In genomic region chr6:9632026-9632425, GRCh38 we compare ENCODE assay signal across 21 cellular contexts.
"Had no signal": no experiment of that assay in that cellular context is flagged by ENCODE, and none has a peak within 500 bp of the region (broad histone marks: within the 10 kb centered on the region; RNA-seq: fewer than 3 reads in every experiment).

No MANE protein-coding gene starts in this region.

- DNase-seq: nephron progenitor cell; nucleus accumbens; pancreas; right cardiac atrium; right lobe of liver; sigmoid colon; small intestine; stimulated activated CD4-positive, alpha-beta T cell treated with anti-CD3 and anti-CD28 coated beads, Interleukin-15, amount 100 ng/mL, for 24 hours; stimulated activated CD4-positive, alpha-beta T cell treated with anti-CD3 and anti-CD28 coated beads, Interleukin-2, amount 100 ng/mL, for 24 hours; stimulated activated CD4-positive, alpha-beta T cell treated with anti-CD3 and anti-CD28 coated beads, Interleukin-2, amount 100 ng/mL, for 48 hours; stimulated activated CD4-positive, alpha-beta T cell treated with anti-CD3 and anti-CD28 coated beads, Interleukin-4, amount 100 ng/mL, for 24 hours; stimulated activated naive B cell treated with anti-CD40 and anti-IgM and Interleukin-4, amounts not matched to agents 10 μg/mL and 1 μg/mL and 100 μg/mL, for 72 hours; stimulated activated naive CD4-positive, alpha-beta T cell treated with Interleukin-2 at 50 U/mL for 16 hours; stomach; thyroid gland; trophoblast cell; upper lobe of left lung had no signal

- H3K36me3 Mint-ChIP-seq: stimulated activated effector memory CD8-positive, alpha-beta T cell treated with anti-CD3 and anti-CD28 coated beads, Interleukin-12 subunit alpha, Interleukin-12 subunit beta, amount 100 ng/mL, for 72 hours; stimulated activated naive B cell treated with anti-CD40 and anti-IgM and Interleukin-4, amounts not matched to agents 10 μg/mL and 1 μg/mL and 100 μg/mL, for 72 hours had no signal

- H3K4me3 Mint-ChIP-seq: natural killer cell treated with Interleukin-12 subunit alpha and Interleukin-12 subunit beta and Interleukin-15 and Interleukin-18, amount 100 ng/mL, for 72 hours; nephron progenitor cell; neural crest cell; stimulated activated effector memory CD8-positive, alpha-beta T cell treated with anti-CD3 and anti-CD28 coated beads, Interleukin-12 subunit alpha, Interleukin-12 subunit beta, amount 100 ng/mL, for 72 hours; stimulated activated naive B cell treated with anti-CD40 and anti-IgM and Interleukin-4, amounts not matched to agents 10 μg/mL and 1 μg/mL and 100 μg/mL, for 72 hours; stimulated activated naive CD8-positive, alpha-beta T cell treated with anti-CD3 and anti-CD28 coated beads, Interleukin-15, Interleukin-2, amounts not matched to agents 100 ng/mL and 50 ng/mL, for 24 hours had no signal

- H3K27me3 Mint-ChIP-seq: natural killer cell treated with Interleukin-12 subunit alpha and Interleukin-12 subunit beta and Interleukin-15 and Interleukin-18, amount 100 ng/mL, for 72 hours; stimulated activated naive B cell treated with anti-CD40 and anti-IgM and Interleukin-4, amounts not matched to agents 10 μg/mL and 1 μg/mL and 100 μg/mL, for 72 hours; stimulated activated naive CD8-positive, alpha-beta T cell treated with anti-CD3 and anti-CD28 coated beads, Interleukin-15, Interleukin-2, amounts not matched to agents 100 ng/mL and 50 ng/mL, for 24 hours had no signal

- H3K4me1 Mint-ChIP-seq: neural crest cell; stimulated activated effector memory CD8-positive, alpha-beta T cell treated with anti-CD3 and anti-CD28 coated beads, Interleukin-12 subunit alpha, Interleukin-12 subunit beta, amount 100 ng/mL, for 72 hours; stimulated activated naive B cell treated with anti-CD40 and anti-IgM and Interleukin-4, amounts not matched to agents 10 μg/mL and 1 μg/mL and 100 μg/mL, for 72 hours had no signal

- ATAC-seq: natural killer cell treated with Interleukin-12 subunit alpha and Interleukin-12 subunit beta and Interleukin-15 and Interleukin-18, amount 100 ng/mL, for 72 hours; pancreas; right cardiac atrium; right lobe of liver; stimulated activated effector memory CD8-positive, alpha-beta T cell treated with anti-CD3 and anti-CD28 coated beads, Interleukin-12 subunit alpha, Interleukin-12 subunit beta, amount 100 ng/mL, for 72 hours; stimulated activated naive B cell treated with anti-CD40 and anti-IgM and Interleukin-4, amounts not matched to agents 10 μg/mL and 1 μg/mL and 100 μg/mL, for 72 hours had no signal
